6 cellular contexts compared by ENCODE assay signal in the genomic region with DNA sequence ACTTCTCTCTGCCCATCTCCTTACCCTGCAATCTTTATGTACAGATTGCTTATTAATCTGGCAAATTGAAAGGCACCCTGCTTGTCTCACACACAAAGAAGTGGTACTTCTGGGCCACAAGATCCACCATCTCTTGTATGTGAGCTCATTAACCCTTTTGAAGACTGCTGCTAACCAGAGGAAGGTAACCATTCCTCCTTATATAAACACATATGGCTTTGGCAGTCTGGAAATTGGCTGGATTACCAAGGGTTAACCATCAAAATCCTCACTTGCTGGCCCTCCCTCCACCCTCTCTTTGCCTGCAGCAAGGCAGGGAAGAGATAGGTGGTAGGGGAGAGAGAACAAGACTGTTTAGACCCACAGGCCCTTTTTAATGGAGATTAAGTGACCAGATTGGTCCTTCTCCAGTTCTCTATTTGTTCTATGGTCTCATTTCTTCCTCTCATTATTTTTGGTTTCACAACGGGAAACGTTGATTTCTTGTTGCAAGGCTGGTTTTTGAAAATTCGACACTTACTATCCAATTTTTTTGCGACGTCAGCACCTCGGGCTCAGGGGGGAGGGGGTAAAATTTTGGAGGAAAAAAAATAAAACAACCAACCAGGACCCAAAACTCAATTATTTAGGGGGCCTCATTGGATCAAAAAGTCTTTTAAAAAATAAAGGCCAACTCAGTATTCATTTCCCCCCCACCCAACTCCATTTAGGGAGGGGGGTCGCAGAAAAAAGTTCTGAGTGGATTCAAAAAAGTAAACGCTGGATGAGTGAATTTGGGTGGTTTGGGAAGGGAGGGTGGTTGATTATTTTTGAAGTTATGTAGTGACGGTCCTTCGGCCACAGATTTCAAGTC. TPM values are rescaled to one million over a fixed set of nuclear protein-coding genes. Genes with fewer than 3 reads are reported as not detected.
DNase-seq lines count a peak whose midpoint lies in the region; FAIRE-seq and TF ChIP-seq lines count a peak whose summit lies in the region.

No MANE protein-coding gene starts in this region.

- peaks cover 20% of the 10 kb centered on the region for H3K27me3 Mint-ChIP-seq in endothelial cell (ENCODE audit: unreplicated experiment)

- H3K9me3 ChIP-seq in HUES48 (ENCODE audit: control insufficient read depth, insufficient read depth, low read length), result no peaks in the 10 kb centered on the region

- peak overlapping the region; percentile 89 for H3K4me3 ChIP-seq in HUES48 (ENCODE audit: low read depth, low read length)
- H3K4me3 ChIP-seq in rectal smooth muscle tissue (ENCODE audit: low read length), result peak overlapping the region; percentile 80

- H3K4me1 ChIP-seq in HUES48 (ENCODE audit: control insufficient read depth, insufficient read depth, low read length) (peaks cover 14% of the 10 kb centered on the region), rectal smooth muscle tissue (ENCODE audit: control insufficient read depth, insufficient read depth, low read length) (peaks cover 34% of the 10 kb centered on the region)

- H3K27ac ChIP-seq in HUES48 (ENCODE audit: low read depth, low read length) (peak overlapping the region; percentile 95), rectal smooth muscle tissue (ENCODE audit: low read depth, low read length) (peak overlapping the region; percentile 96)

- H3K36me3 ChIP-seq in HUES48 (ENCODE audit: control insufficient read depth, insufficient read depth, low read length), result peaks cover 46% of the 10 kb centered on the region
- peaks cover 18% of the 10 kb centered on the region for H3K36me3 ChIP-seq in rectal smooth muscle tissue (ENCODE audit: control insufficient read depth, insufficient read depth, low read length)

- TF ChIP-seq CTCF in endothelial cell (IDR thresholded peaks at IDR 0.05; ENCODE audit: unreplicated experiment), result no peak

- H3K9ac ChIP-seq in HUES48 (ENCODE audit: low read depth, low read length), result peak overlapping the region; percentile 99
- peak overlapping the region; percentile 95 for H3K9ac ChIP-seq in rectal smooth muscle tissue (ENCODE audit: low read length)

- no peak for FAIRE-seq in HTR-8/SVneo (lab: Jason Lieb, UNC)

- H3K9me3 Mint-ChIP-seq in endothelial cell (ENCODE audit: unreplicated experiment), result no peaks in the 10 kb centered on the region

- no peaks in the 10 kb centered on the region for H3K27me3 ChIP-seq in HUES48 (ENCODE audit: control insufficient read depth, insufficient read depth, low read length)
- H3K27me3 ChIP-seq in rectal smooth muscle tissue (ENCODE audit: control insufficient read depth, insufficient read depth, low read length), result no peaks in the 10 kb centered on the region

- H3K36me3 Mint-ChIP-seq in endothelial cell (ENCODE audit: low read depth, unreplicated experiment), result peaks cover 34% of the 10 kb centered on the region

- peak overlapping the region; percentile 100 for H3K27ac Mint-ChIP-seq in endothelial cell (ENCODE audit: unreplicated experiment)

- H3K4me3 Mint-ChIP-seq in endothelial cell (ENCODE audit: unreplicated experiment), result peak overlapping the region; percentile 99

- peaks cover 45% of the 10 kb centered on the region for H3K4me1 Mint-ChIP-seq in endothelial cell (ENCODE audit: unreplicated experiment)

- DNase-seq in RPMI8226, result peak; percentile 47
- DNase-seq in endothelial cell (ENCODE audit: low spot score), result no peak
- no peak for DNase-seq in HTR-8/SVneo (ENCODE audit: insufficient read length, low spot score)
- no peak for DNase-seq in stimulated activated CD8-positive, alpha-beta memory T cell treated with anti-CD3 and anti-CD28 coated beads, Interleukin-4, amount 100 ng/mL, for 48 hours

RNA-seq across cellular contexts. Expression of gene PPP1R10, which starts 0.9 kb away (rescaled TPM):
- total RNA-seq in endothelial cell (ENCODE audit: unreplicated experiment), result 75.8 TPM

RNA-seq across cellular contexts. Expression of gene MRPS18B, which starts 1.5 kb away (rescaled TPM):
- 39.8 TPM for total RNA-seq in endothelial cell (ENCODE audit: unreplicated experiment)

RNA-seq across cellular contexts. Expression of gene ATAT1, which starts 10.5 kb away (rescaled TPM):
- 30.3 TPM for total RNA-seq in endothelial cell (ENCODE audit: unreplicated experiment)

RNA-seq across cellular contexts. Expression of gene C6orf136, which starts 30.7 kb away (rescaled TPM):
- total RNA-seq in endothelial cell (ENCODE audit: unreplicated experiment), result 15.1 TPM

RNA-seq across cellular contexts. Expression of gene ABCF1, which starts 44.9 kb away (rescaled TPM):
- 57.2 TPM for total RNA-seq in endothelial cell (ENCODE audit: unreplicated experiment)
